ENCODE assay signal across 8 cellular contexts in genomic region chr6:28281288-28282064, GRCh38. TPM values are rescaled to one million over a fixed set of nuclear protein-coding genes. Genes with fewer than 3 reads are reported as not detected.
DNase-seq lines count a peak whose midpoint lies in the region; ATAC-seq and TF ChIP-seq lines count a peak whose summit lies in the region.

PGBD1 (plus strand) TSS chr6:28281572; CDS start chr6:28283814, 2,242 bp downstream.

- ATAC-seq in GM21825 (IDR thresholded peaks at IDR 0.05; ENCODE audit: unreplicated experiment), result peak; percentile 76

- peaks cover 6 to 11% of the 10 kb centered on the region in 2 donors for H3K36me3 ChIP-seq in thyroid gland

- DNase-seq in ELF-1 (ENCODE audit: low read depth, low spot score), result peak; percentile 92
- peak; percentile 73 for DNase-seq in LHCN-M2 (ENCODE audit: low read depth)
- DNase-seq in RPMI8226, result peak; percentile 71
- peak; percentile 53 for DNase-seq in activated naive CD4-positive, alpha-beta T cell treated with anti-CD3 and anti-CD28 coated beads, Interleukin-2, amount 50 U/mL, for 16 hours
- DNase-seq in glomerular visceral epithelial cell (ENCODE audit: extremely low spot score), result peak; percentile 84
- peak; percentile 17 for DNase-seq in non-pigmented ciliary epithelial cell (ENCODE audit: low read depth)
- peak; percentile 55 to 60 for DNase-seq in thyroid gland

- peak within 1 kb of the TSS; percentile 10 to 59 (median 48) for H3K4me3 ChIP-seq in thyroid gland (replicated peaks in 1 of 3)

- intact Hi-C loops in thyroid gland (cut with DNase I), result no loop called here

- peak within 1 kb of the TSS in 1 of 3 donors; percentile 30 for H3K27ac ChIP-seq in thyroid gland

- peaks cover 0 to 5% of the 10 kb centered on the region in 2 donors for H3K4me1 ChIP-seq in thyroid gland

- 1 to 3% methylated on average over 26 to 34 of the region's 50 CpGs for WGBS in thyroid gland, 2 donors

- H3K9me3 ChIP-seq in thyroid gland, result no peaks in the 10 kb centered on the region

- TF ChIP-seq POLR2A in thyroid gland (IDR thresholded peaks at IDR 0.05), result peak in 1 of 2 donors; percentile 15

- H3K27me3 ChIP-seq in thyroid gland, result no peaks in the 10 kb centered on the region

- no peak for TF ChIP-seq CTCF in thyroid gland (IDR thresholded peaks at IDR 0.05)

RNA-seq across cellular contexts. Expression of gene PGBD1, which starts in this region (rescaled TPM):
- total RNA-seq in LHCN-M2 (2014; rRNA removed), result 11.9 and 12.0 TPM in 2 replicates
- 4.2 TPM for polyA plus RNA-seq in LHCN-M2 (2012)
- 1 to 10 TPM; 1.4 to 5.4 (median 4.1) TPM for total RNA-seq in thyroid gland

Comparison
In these comparisons a context has a peak if more than half of its experiments do, and no peak if none do; other contexts are left out.
1. DNase-seq: peak in every context shown above with its lines; median percentile 92 in ELF-1; 84 in glomerular visceral epithelial cell; 73 in LHCN-M2; 71 in RPMI8226; 58 in thyroid gland; 53 in activated naive CD4-positive, alpha-beta T cell treated with anti-CD3 and anti-CD28 coated beads, Interleukin-2, amount 50 U/mL, for 16 hours; 17 in non-pigmented ciliary epithelial cell.